Comparison of ENCODE assay signal across 1 cellular context in the genomic region with DNA sequence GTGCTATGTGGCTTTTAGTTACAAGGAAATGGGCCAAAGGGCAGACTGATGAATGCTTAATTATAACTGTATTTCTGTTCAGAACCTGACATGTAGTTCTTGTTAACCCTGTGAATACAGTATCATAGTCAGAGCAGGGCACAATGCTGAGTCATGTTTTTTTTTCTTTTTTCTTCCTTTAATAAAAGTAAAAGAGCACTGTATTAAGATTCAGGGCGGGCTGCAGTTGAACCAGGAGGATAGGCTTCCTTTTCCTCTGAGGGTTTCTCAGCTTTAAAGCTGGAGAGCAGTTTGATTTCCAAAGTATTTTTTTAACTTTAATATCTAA.
TF ChIP-seq lines count a peak whose summit lies in the region.

No MANE protein-coding gene starts in this region.

TF ChIP-seq in H1, 55 proteins besides CTCF, POLR2A, EP300 and RAD21:
- TF ChIP-seq TEAD4 (IDR thresholded peaks at IDR 0.05; ENCODE audit: low read depth, low read length) (no peak), YY1 (IDR thresholded peaks at IDR 0.05; ENCODE audit: low read depth, low read length) (no peak), BACH1 (IDR thresholded peaks at IDR 0.05; ENCODE audit: low read length) (0 out of 2 replicates have a peak, but pooled peaks have one; percentile 31), CHD2 (IDR thresholded peaks at IDR 0.05; ENCODE audit: low read length) (no peak), SAP30 (IDR thresholded peaks at IDR 0.05; ENCODE audit: insufficient read depth, insufficient replicate concordance, low read length) (no peak), MAFK (IDR thresholded peaks at IDR 0.05; ENCODE audit: low read depth, low read length) (peak; percentile 49; the same call in 1 of the 2 replicates), USF2 (IDR thresholded peaks at IDR 0.05; ENCODE audit: low read length) (no peak), MAX (IDR thresholded peaks at IDR 0.05) (no peak), CBX8 (IDR thresholded peaks at IDR 0.05; ENCODE audit: borderline replicate concordance, low read depth, low read length) (no peak)
